In the genomic region with DNA sequence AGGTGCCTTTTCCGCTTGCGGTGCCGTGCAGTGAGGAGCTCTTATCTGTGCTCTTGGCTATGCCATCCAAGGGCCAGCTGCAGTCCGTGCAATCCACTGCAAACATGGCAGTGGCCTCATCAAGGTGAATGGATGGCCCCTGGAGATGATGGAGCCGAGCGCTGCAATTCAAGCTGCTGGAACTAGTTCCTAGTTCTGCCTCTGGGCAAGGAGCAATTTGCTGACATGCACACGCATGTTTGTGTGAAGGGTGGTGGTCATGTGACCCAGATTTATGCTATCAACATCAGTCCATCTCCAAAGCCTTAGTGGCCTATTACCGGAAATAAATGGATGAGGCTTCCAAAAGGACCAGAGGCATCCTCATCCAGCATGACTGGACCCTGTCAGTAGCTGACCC, we compare ENCODE assay signal across 15 cellular contexts. TPM values are rescaled to one million over a fixed set of nuclear protein-coding genes. Genes with fewer than 3 reads are reported as not detected.
DNase-seq lines count a peak whose midpoint lies in the region; ATAC-seq lines count a peak whose summit lies in the region.
"Had no signal": no experiment of that assay in that cellular context is flagged by ENCODE, and none has a peak within 500 bp of the region (broad histone marks: within the 10 kb centered on the region; RNA-seq: fewer than 3 reads in every experiment).

No MANE protein-coding gene starts in this region.

- no peaks in the 10 kb centered on the region for H3K9me3 ChIP-seq in BLaER1 treated with 17β-estradiol and CSF1 and Interleukin-3, amounts not matched to agents 10 nM and 100 nM (replicated peaks in 1 of 11)
- H3K9me3 ChIP-seq: Caco-2 had no signal

- H3K27me3 Mint-ChIP-seq in activated T-helper 2 cell treated with anti-CD3 and anti-CD28 coated beads, Interferon-gamma antibody, Interleukin-2, Interleukin-4, amounts not matched to agents 10 μg/mL and 5 μg/mL and 100 μg/mL, durations not matched to agents 14 hours and 24 hours and 36 hours (ENCODE audit: low read depth): no peaks in the 10 kb centered on the region
- no peaks in the 10 kb centered on the region for H3K27me3 Mint-ChIP-seq in naive thymus-derived CD8-positive, alpha-beta T cell
- no peaks in the 10 kb centered on the region for H3K27me3 Mint-ChIP-seq in activated T-cell treated with anti-CD3 and anti-CD28 coated beads, Interleukin-2, amount 50 U/mL, for 72 hours (ENCODE audit: low read depth)

- peak overlapping the region in 2 of 11 experiments; percentile 94 to 95; a peak in 1 of 22 replicates for H3K27ac ChIP-seq in BLaER1 treated with 17β-estradiol and CSF1 and Interleukin-3, amounts not matched to agents 10 nM and 100 nM
- H3K27ac ChIP-seq: WERI-Rb-1 had no signal

- ATAC-seq in naive thymus-derived CD8-positive, alpha-beta T cell: no peak
- ATAC-seq in GM21515 (IDR thresholded peaks at IDR 0.05; ENCODE audit: unreplicated experiment) (no peak), GM18861 (IDR thresholded peaks at IDR 0.05; ENCODE audit: unreplicated experiment) (no peak)
- ATAC-seq in activated T-cell treated with anti-CD3 and anti-CD28 coated beads, Interleukin-2, amount 50 U/mL, for 72 hours (replicated peaks in 1 of 2): no peak

- H3K27me3 ChIP-seq in BLaER1 treated with 17β-estradiol and CSF1 and Interleukin-3, amounts not matched to agents 10 nM and 100 nM: no peaks in the 10 kb centered on the region

- peaks cover 50% of the 10 kb centered on the region for H3K4me1 Mint-ChIP-seq in activated T-helper 2 cell treated with anti-CD3 and anti-CD28 coated beads, Interferon-gamma antibody, Interleukin-2, Interleukin-4, amounts not matched to agents 10 μg/mL and 5 μg/mL and 100 μg/mL, durations not matched to agents 14 hours and 24 hours and 36 hours (ENCODE audit: low read depth)
- peaks cover 42 to 59% (median 56%) of the 10 kb centered on the region in 4 donors for H3K4me1 Mint-ChIP-seq in naive thymus-derived CD8-positive, alpha-beta T cell
- peaks cover 70% of the 10 kb centered on the region for H3K4me1 Mint-ChIP-seq in activated T-cell treated with anti-CD3 and anti-CD28 coated beads, Interleukin-2, amount 50 U/mL, for 72 hours (ENCODE audit: low read depth)

- peaks cover 14 to 19% (median 17%) of the 10 kb centered on the region in 11 experiments for H4K20me1 ChIP-seq in BLaER1 treated with 17β-estradiol and CSF1 and Interleukin-3, amounts not matched to agents 10 nM and 100 nM

- intact Hi-C loops in activated T-helper 2 cell treated with anti-CD3 and anti-CD28 coated beads, Interferon-gamma antibody, Interleukin-2, Interleukin-4, amounts not matched to agents 10 μg/mL and 5 μg/mL and 100 μg/mL, durations not matched to agents 14 hours and 24 hours and 36 hours (cut with micrococcal nuclease): no loop called here

- H3K9me3 Mint-ChIP-seq in activated T-helper 2 cell treated with anti-CD3 and anti-CD28 coated beads, Interferon-gamma antibody, Interleukin-2, Interleukin-4, amounts not matched to agents 10 μg/mL and 5 μg/mL and 100 μg/mL, durations not matched to agents 14 hours and 24 hours and 36 hours: no peaks in the 10 kb centered on the region
- H3K9me3 Mint-ChIP-seq in naive thymus-derived CD8-positive, alpha-beta T cell: no peaks in the 10 kb centered on the region
- H3K9me3 Mint-ChIP-seq in activated T-cell treated with anti-CD3 and anti-CD28 coated beads, Interleukin-2, amount 50 U/mL, for 72 hours: no peaks in the 10 kb centered on the region

- POLR2A ChIA-PET in naive thymus-derived CD8-positive, alpha-beta T cell (lab: Charles Lee): interaction anchor here (1.0 to 45.7 kb wide), 3 partner anchors 9 to 44 kb away, joined by 3 to 2449 read pairs (median 5); a partner anchor contains a TSS

- H3K4me2 ChIP-seq in BLaER1 treated with 17β-estradiol and CSF1 and Interleukin-3, amounts not matched to agents 10 nM and 100 nM: peak overlapping the region; percentile 82 to 99 (median 93)

- no peak overlapping the region for H3K4me3 ChIP-seq in BLaER1 treated with 17β-estradiol and CSF1 and Interleukin-3, amounts not matched to agents 10 nM and 100 nM

- no peak overlapping the region for H3K9ac ChIP-seq in BLaER1 treated with 17β-estradiol and CSF1 and Interleukin-3, amounts not matched to agents 10 nM and 100 nM

- DNase-seq in DMS79 treated with DMSO at 0.1 percent for 48 hours (lab: John Stamatoyannopoulos, UW) (peak; percentile 15), NCI-H2029 (lab: John Stamatoyannopoulos, UW) (no peak)
- DNase-seq in activated T-helper 2 cell treated with anti-CD3 and anti-CD28 coated beads, Interferon-gamma antibody, Interleukin-2, Interleukin-4, amounts not matched to agents 10 μg/mL and 5 μg/mL and 100 μg/mL, durations not matched to agents 14 hours and 24 hours and 36 hours (ENCODE audit: low spot score): no peak
- no peak for DNase-seq in naive thymus-derived CD8-positive, alpha-beta T cell
- no peak for DNase-seq in activated T-cell treated with anti-CD3 and anti-CD28 coated beads, Interleukin-2, amount 50 U/mL, for 72 hours
- DNase-seq: Caco-2; mammary epithelial cell; SHP77 treated with DMSO at 0.1 percent for 48 hours; stimulated activated CD4-positive, alpha-beta T cell treated with anti-CD3 and anti-CD28 coated beads, Interleukin-4, amount 100 ng/mL, for 4 hours; WERI-Rb-1 had no signal

- no peak overlapping the region for H3K4me3 Mint-ChIP-seq in activated T-helper 2 cell treated with anti-CD3 and anti-CD28 coated beads, Interferon-gamma antibody, Interleukin-2, Interleukin-4, amounts not matched to agents 10 μg/mL and 5 μg/mL and 100 μg/mL, durations not matched to agents 14 hours and 24 hours and 36 hours (ENCODE audit: low read depth)
- H3K4me3 Mint-ChIP-seq in naive thymus-derived CD8-positive, alpha-beta T cell: peak overlapping the region in 6 of 10 donors; percentile 26 to 95 (median 50)
- H3K4me3 Mint-ChIP-seq in activated T-cell treated with anti-CD3 and anti-CD28 coated beads, Interleukin-2, amount 50 U/mL, for 72 hours: peak overlapping the region in 1 of 2 donors; percentile 94

- peak overlapping the region; percentile 77 for H3K27ac Mint-ChIP-seq in activated T-helper 2 cell treated with anti-CD3 and anti-CD28 coated beads, Interferon-gamma antibody, Interleukin-2, Interleukin-4, amounts not matched to agents 10 μg/mL and 5 μg/mL and 100 μg/mL, durations not matched to agents 14 hours and 24 hours and 36 hours
- H3K27ac Mint-ChIP-seq in naive thymus-derived CD8-positive, alpha-beta T cell: peak overlapping the region in 7 of 10 donors; percentile 13 to 99 (median 94)
- H3K27ac Mint-ChIP-seq in activated T-cell treated with anti-CD3 and anti-CD28 coated beads, Interleukin-2, amount 50 U/mL, for 72 hours: no peak overlapping the region

- H3K4me1 ChIP-seq in BLaER1 treated with 17β-estradiol and CSF1 and Interleukin-3, amounts not matched to agents 10 nM and 100 nM: peaks cover 76 to 83% (median 80%) of the 10 kb centered on the region in 10 experiments

- peaks cover 0 to 4% (median 0%) of the 10 kb centered on the region in 11 experiments; a peak in 2 of 22 replicates for H3K36me3 ChIP-seq in BLaER1 treated with 17β-estradiol and CSF1 and Interleukin-3, amounts not matched to agents 10 nM and 100 nM
- H3K36me3 ChIP-seq: WERI-Rb-1 had no signal

- peaks cover 12% of the 10 kb centered on the region for H3K36me3 Mint-ChIP-seq in activated T-helper 2 cell treated with anti-CD3 and anti-CD28 coated beads, Interferon-gamma antibody, Interleukin-2, Interleukin-4, amounts not matched to agents 10 μg/mL and 5 μg/mL and 100 μg/mL, durations not matched to agents 14 hours and 24 hours and 36 hours (ENCODE audit: low read depth)
- peaks cover 0 to 5% (median 2%) of the 10 kb centered on the region in 3 donors for H3K36me3 Mint-ChIP-seq in naive thymus-derived CD8-positive, alpha-beta T cell
- H3K36me3 Mint-ChIP-seq in activated T-cell treated with anti-CD3 and anti-CD28 coated beads, Interleukin-2, amount 50 U/mL, for 72 hours (ENCODE audit: insufficient read depth in 2 of 2): peaks cover 9 to 11% of the 10 kb centered on the region in 2 donors

RNA-seq across cellular contexts. Expression of a gene that starts 3.1 kb away (rescaled TPM):
- 107 TPM in 2 replicates for total RNA-seq in activated T-helper 2 cell treated with anti-CD3 and anti-CD28 coated beads, Interferon-gamma antibody, Interleukin-2, Interleukin-4, amounts not matched to agents 10 μg/mL and 5 μg/mL and 100 μg/mL, durations not matched to agents 14 hours and 24 hours and 36 hours
- total RNA-seq in naive thymus-derived CD8-positive, alpha-beta T cell: 100 to 1,000 TPM; 217 to 226 TPM
- 100 to 1,000 TPM; 137 to 164 (median 154) TPM for polyA plus RNA-seq in naive thymus-derived CD8-positive, alpha-beta T cell
- 100 to 1,000 TPM; 136 to 159 TPM for total RNA-seq in activated T-cell treated with anti-CD3 and anti-CD28 coated beads, Interleukin-2, amount 50 U/mL, for 72 hours

RNA-seq across cellular contexts. Expression of a gene that starts 35.5 kb away (rescaled TPM):
- total RNA-seq in activated T-helper 2 cell treated with anti-CD3 and anti-CD28 coated beads, Interferon-gamma antibody, Interleukin-2, Interleukin-4, amounts not matched to agents 10 μg/mL and 5 μg/mL and 100 μg/mL, durations not matched to agents 14 hours and 24 hours and 36 hours: 20.7 and 26.1 TPM in 2 replicates
- 10 to 100 TPM; 39.5 to 41.4 TPM for total RNA-seq in naive thymus-derived CD8-positive, alpha-beta T cell
- 1 to 10 TPM; 3.4 to 4.2 (median 3.6) TPM for polyA plus RNA-seq in naive thymus-derived CD8-positive, alpha-beta T cell
- 10 to 100 TPM; 20.9 to 27.0 TPM for total RNA-seq in activated T-cell treated with anti-CD3 and anti-CD28 coated beads, Interleukin-2, amount 50 U/mL, for 72 hours

RNA-seq across cellular contexts. Expression of a gene that starts 37.0 kb away (rescaled TPM):
- total RNA-seq in activated T-helper 2 cell treated with anti-CD3 and anti-CD28 coated beads, Interferon-gamma antibody, Interleukin-2, Interleukin-4, amounts not matched to agents 10 μg/mL and 5 μg/mL and 100 μg/mL, durations not matched to agents 14 hours and 24 hours and 36 hours: 0.07 and 0.32 TPM in 2 replicates
- 10 to 100 TPM in 1 of 2 experiments, 1 to 10 TPM in 1; 9.0 to 10.3 TPM for total RNA-seq in naive thymus-derived CD8-positive, alpha-beta T cell
- under 1 TPM; 0.09 to 0.38 (median 0.13) TPM for polyA plus RNA-seq in naive thymus-derived CD8-positive, alpha-beta T cell
- total RNA-seq in activated T-cell treated with anti-CD3 and anti-CD28 coated beads, Interleukin-2, amount 50 U/mL, for 72 hours: 1 to 10 TPM; 1.1 to 1.5 TPM

RNA-seq across cellular contexts. Expression of a gene that starts 43.0 kb away (rescaled TPM):
- 13.6 and 16.1 TPM in 2 replicates for total RNA-seq in activated T-helper 2 cell treated with anti-CD3 and anti-CD28 coated beads, Interferon-gamma antibody, Interleukin-2, Interleukin-4, amounts not matched to agents 10 μg/mL and 5 μg/mL and 100 μg/mL, durations not matched to agents 14 hours and 24 hours and 36 hours
- 10 to 100 TPM; 13.4 to 16.0 TPM for total RNA-seq in naive thymus-derived CD8-positive, alpha-beta T cell
- polyA plus RNA-seq in naive thymus-derived CD8-positive, alpha-beta T cell: 1 to 10 TPM; 4.7 to 6.6 (median 5.3) TPM
- total RNA-seq in activated T-cell treated with anti-CD3 and anti-CD28 coated beads, Interleukin-2, amount 50 U/mL, for 72 hours: 10 to 100 TPM; 15.0 to 24.0 TPM

RNA-seq across cellular contexts. Expression of a gene that starts 54.2 kb away (rescaled TPM):
- not detected in 2 replicates for total RNA-seq in activated T-helper 2 cell treated with anti-CD3 and anti-CD28 coated beads, Interferon-gamma antibody, Interleukin-2, Interleukin-4, amounts not matched to agents 10 μg/mL and 5 μg/mL and 100 μg/mL, durations not matched to agents 14 hours and 24 hours and 36 hours
- total RNA-seq in naive thymus-derived CD8-positive, alpha-beta T cell: under 1 TPM; 0.55 to 0.69 TPM
- not detected for polyA plus RNA-seq in naive thymus-derived CD8-positive, alpha-beta T cell
- total RNA-seq in activated T-cell treated with anti-CD3 and anti-CD28 coated beads, Interleukin-2, amount 50 U/mL, for 72 hours: under 1 TPM; 0.58 to 0.81 TPM
- total RNA-seq: Caco-2, epithelial cell of proximal tubule, mammary epithelial cell, MCF 10A had no signal
- polyA plus RNA-seq: mammary epithelial cell had no signal
